Comparison of ENCODE assay signal across 17 cellular contexts in the genomic region with DNA sequence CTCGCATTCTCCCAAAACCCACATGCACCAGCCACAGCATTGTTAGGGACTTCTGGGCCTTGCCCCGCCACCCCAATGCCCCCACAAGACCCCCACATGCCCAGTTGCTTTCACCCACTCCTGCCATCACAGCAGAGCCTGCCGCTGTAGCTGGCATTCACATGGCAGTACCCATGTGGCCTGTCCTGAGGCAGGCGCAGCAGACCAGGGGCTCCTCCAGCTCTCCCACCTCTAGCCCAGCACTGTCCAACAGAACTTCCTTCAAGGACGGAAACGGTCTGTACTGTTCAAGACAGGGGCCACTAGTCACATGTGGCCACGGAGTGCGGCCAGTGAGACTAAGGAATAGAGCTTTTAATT. TPM values are rescaled to one million over a fixed set of nuclear protein-coding genes. Genes with fewer than 3 reads are reported as not detected.
A peak's percentile ranks its signal among the peaks of the same experiment; 100 is the strongest.
DNase-seq lines count a peak whose midpoint lies in the region; ATAC-seq and TF ChIP-seq lines count a peak whose summit lies in the region.
"Had no signal": no experiment of that assay in that cellular context is flagged by ENCODE, and none has a peak within 500 bp of the region (broad histone marks: within the 10 kb centered on the region; RNA-seq: fewer than 3 reads in every experiment).

No MANE protein-coding gene starts in this region.

- H2AFZ ChIP-seq in mesenchymal stem cell (ENCODE audit: low read depth, low read length) = no peak overlapping the region

- TF ChIP-seq POLR2A in body of pancreas (IDR thresholded peaks at IDR 0.05) (no peak), suprapubic skin (IDR thresholded peaks at IDR 0.05) (no peak)

- no peak overlapping the region for H4K8ac ChIP-seq in mesenchymal stem cell (ENCODE audit: low read length)

- no peak overlapping the region for H3K4ac ChIP-seq in mesenchymal stem cell (ENCODE audit: low read depth in 1 of 2, low read length in 2 of 2)

- no peak for TF ChIP-seq EP300 in suprapubic skin (IDR thresholded peaks at IDR 0.05)

- H3K36me3 ChIP-seq in body of pancreas (replicated peaks in 1 of 2; ENCODE audit: insufficient read depth in 1 of 2, low read depth in 2 of 2) (no peaks in the 10 kb centered on the region), mucosa of stomach (ENCODE audit: control insufficient read depth, insufficient read depth, low read length) (no peaks in the 10 kb centered on the region), suprapubic skin (peaks cover 10% of the 10 kb centered on the region), mesenchymal stem cell (ENCODE audit: control insufficient read depth in 1 of 2, insufficient read depth in 2 of 2, low read depth in 1 of 2, low read length in 2 of 2) (peaks cover 26 to 39% of the 10 kb centered on the region in 2 experiments)

- H3K9ac ChIP-seq in mucosa of stomach (ENCODE audit: low read length) = peak overlapping the region; percentile 61
- no peak overlapping the region for H3K9ac ChIP-seq in mesenchymal stem cell (ENCODE audit: low read length)

- H2BK12ac ChIP-seq in mesenchymal stem cell (ENCODE audit: low read length in 2 of 2) = no peak overlapping the region

- no peak overlapping the region for H3K4me3 Mint-ChIP-seq in activated T-cell treated with anti-CD3 and anti-CD28 coated beads, Interleukin-2, amount 50 U/mL, for 72 hours
- no peak overlapping the region for H3K4me3 Mint-ChIP-seq in endothelial cell (ENCODE audit: unreplicated experiment)
- H3K4me3 Mint-ChIP-seq: activated CD4-positive, alpha-beta T cell treated with anti-CD3 and anti-CD28 coated beads for 36 hours; CD8-positive, alpha-beta memory T cell had no signal

- H3K4me2 ChIP-seq in mesenchymal stem cell (ENCODE audit: low read length, poor library complexity, severe bottlenecking) = no peak overlapping the region

- no peak overlapping the region for H2BK5ac ChIP-seq in mesenchymal stem cell (ENCODE audit: low read depth, low read length, poor library complexity, severe bottlenecking)

- H3K18ac ChIP-seq in mesenchymal stem cell (ENCODE audit: low read depth in 1 of 2, low read length in 2 of 2) = no peak overlapping the region

- H3K9me3 ChIP-seq in body of pancreas (no peaks in the 10 kb centered on the region), mucosa of stomach (ENCODE audit: control insufficient read depth, low read length) (no peaks in the 10 kb centered on the region), suprapubic skin (no peaks in the 10 kb centered on the region), mesenchymal stem cell (ENCODE audit: control insufficient read depth, low read length) (no peaks in the 10 kb centered on the region)
- H3K9me3 ChIP-seq: SJCRH30 had no signal

- no peak overlapping the region for H2AK5ac ChIP-seq in mesenchymal stem cell (ENCODE audit: low read length, severe bottlenecking)

- H3K27ac ChIP-seq in body of pancreas (peak overlapping the region in 3 of 4 donors; percentile 9 to 64 (median 33)), suprapubic skin (peak overlapping the region; percentile 6), mesenchymal stem cell (ENCODE audit: low read length, poor library complexity, severe bottlenecking) (no peak overlapping the region)
- H3K27ac ChIP-seq: SJCRH30 had no signal

- DNase-seq in activated T-cell treated with anti-CD3 and anti-CD28 coated beads, Interleukin-2, amount 50 U/mL, for 72 hours = no peak
- no peak for DNase-seq in activated T-cell treated with anti-CD3 and anti-CD28 coated beads, Interleukin-2, amount 50 U/mL, for 48 hours
- DNase-seq in body of pancreas (no peak), suprapubic skin (ENCODE audit: low spot score in 2 of 2) (no peak), mesenchymal stem cell (no peak), endothelial cell (ENCODE audit: low spot score) (no peak)
- DNase-seq: activated CD4-positive, alpha-beta T cell treated with anti-CD3 and anti-CD28 coated beads for 36 hours; CD8-positive, alpha-beta memory T cell; DND-41; foreskin melanocyte; NCI-H1930; NCI-H510A treated with DMSO at 0.1 percent for 48 hours; SJCRH30; stimulated activated CD4-positive, alpha-beta T cell treated with anti-CD3 and anti-CD28 coated beads, Interleukin-4, amount 100 ng/mL, for 1 hour had no signal

- no peak overlapping the region for H3K23ac ChIP-seq in mesenchymal stem cell (ENCODE audit: low read length in 2 of 2)

- H3K36me3 Mint-ChIP-seq in activated T-cell treated with anti-CD3 and anti-CD28 coated beads, Interleukin-2, amount 50 U/mL, for 72 hours (ENCODE audit: insufficient read depth in 2 of 2) = peaks cover 4 to 15% of the 10 kb centered on the region in 2 donors
- H3K36me3 Mint-ChIP-seq in endothelial cell (ENCODE audit: low read depth, unreplicated experiment) = peaks cover 38% of the 10 kb centered on the region

- peaks cover 61% of the 10 kb centered on the region for H3K4me1 ChIP-seq in body of pancreas
- H3K4me1 ChIP-seq in mucosa of stomach (ENCODE audit: control insufficient read depth, insufficient read depth, low read length) = peaks cover 90% of the 10 kb centered on the region
- H3K4me1 ChIP-seq in suprapubic skin = peaks cover 67% of the 10 kb centered on the region
- peaks cover 33% of the 10 kb centered on the region for H3K4me1 ChIP-seq in mesenchymal stem cell (ENCODE audit: control insufficient read depth, insufficient read depth, low read depth, low read length)
- H3K4me1 ChIP-seq: SJCRH30 had no signal

- H3K27me3 ChIP-seq in body of pancreas (no peaks in the 10 kb centered on the region), mucosa of stomach (ENCODE audit: control insufficient read depth, insufficient read depth, low read length) (no peaks in the 10 kb centered on the region), suprapubic skin (no peaks in the 10 kb centered on the region), mesenchymal stem cell (ENCODE audit: control insufficient read depth in 1 of 2, insufficient read depth in 1 of 2, low read length in 2 of 2) (no peaks in the 10 kb centered on the region)
- H3K27me3 ChIP-seq: SJCRH30 had no signal

- H4K91ac ChIP-seq in mesenchymal stem cell (ENCODE audit: low read length) = no peak overlapping the region

- H3K79me1 ChIP-seq in mesenchymal stem cell (replicated peaks; ENCODE audit: low read length, poor library complexity, severe bottlenecking) = peaks cover 50% of the 10 kb centered on the region

- no peaks in the 10 kb centered on the region for H3K27me3 Mint-ChIP-seq in activated T-cell treated with anti-CD3 and anti-CD28 coated beads, Interleukin-2, amount 50 U/mL, for 72 hours (ENCODE audit: low read depth)
- H3K27me3 Mint-ChIP-seq in endothelial cell (ENCODE audit: unreplicated experiment) = peaks cover 3% of the 10 kb centered on the region
- H3K27me3 Mint-ChIP-seq: activated CD4-positive, alpha-beta T cell treated with anti-CD3 and anti-CD28 coated beads for 36 hours; CD8-positive, alpha-beta memory T cell had no signal

- H3K4me3 ChIP-seq in body of pancreas (no peak overlapping the region), mucosa of stomach (ENCODE audit: low read length) (no peak overlapping the region), suprapubic skin (no peak overlapping the region), mesenchymal stem cell (ENCODE audit: insufficient read depth in 1 of 2, low read depth in 1 of 2, low read length in 2 of 2) (no peak overlapping the region)
- H3K4me3 ChIP-seq: SJCRH30 had no signal

- H3K14ac ChIP-seq in mesenchymal stem cell (ENCODE audit: low read length in 2 of 2) = no peak overlapping the region

- no peak for ATAC-seq in activated T-cell treated with anti-CD3 and anti-CD28 coated beads, Interleukin-2, amount 50 U/mL, for 72 hours (replicated peaks in 1 of 2)
- ATAC-seq in body of pancreas (no peak), GM18511 (IDR thresholded peaks at IDR 0.05; ENCODE audit: unreplicated experiment) (no peak)
- ATAC-seq: activated CD4-positive, alpha-beta T cell treated with anti-CD3 and anti-CD28 coated beads for 36 hours; HepG2 had no signal

- no peak overlapping the region for H2BK120ac ChIP-seq in mesenchymal stem cell (ENCODE audit: low read depth, low read length)

- H3K9me3 Mint-ChIP-seq in activated T-cell treated with anti-CD3 and anti-CD28 coated beads, Interleukin-2, amount 50 U/mL, for 72 hours = no peaks in the 10 kb centered on the region
- H3K9me3 Mint-ChIP-seq in endothelial cell (ENCODE audit: unreplicated experiment) = no peaks in the 10 kb centered on the region
- H3K9me3 Mint-ChIP-seq: CD8-positive, alpha-beta memory T cell had no signal

- WGBS in body of pancreas, 2 donors = 93 to 96% methylated on average over 5 to 8 of the region's 8 CpGs
- WGBS in suprapubic skin = 86% methylated on average over 7 of the region's 8 CpGs
- WGBS in mesenchymal stem cell = 98% methylated on average over 4 of the region's 8 CpGs

- H2BK15ac ChIP-seq in mesenchymal stem cell (ENCODE audit: low read depth, poor library complexity, severe bottlenecking) = no peak overlapping the region

- peak overlapping the region; percentile 12 for H3K27ac Mint-ChIP-seq in activated T-cell treated with anti-CD3 and anti-CD28 coated beads, Interleukin-2, amount 50 U/mL, for 72 hours
- no peak overlapping the region for H3K27ac Mint-ChIP-seq in endothelial cell (ENCODE audit: unreplicated experiment)
- H3K27ac Mint-ChIP-seq: activated CD4-positive, alpha-beta T cell treated with anti-CD3 and anti-CD28 coated beads for 36 hours had no signal

- H3K4me1 Mint-ChIP-seq in activated T-cell treated with anti-CD3 and anti-CD28 coated beads, Interleukin-2, amount 50 U/mL, for 72 hours (ENCODE audit: low read depth) = peaks cover 67% of the 10 kb centered on the region
- peaks cover 73% of the 10 kb centered on the region for H3K4me1 Mint-ChIP-seq in endothelial cell (ENCODE audit: unreplicated experiment)

- intact Hi-C loops in body of pancreas (cut with DNase I) = loop anchor here (10.0 kb wide), 1 partner anchor 87 kb away; no protein-coding TSS in a partner anchor

- TF ChIP-seq CTCF in body of pancreas (IDR thresholded peaks at IDR 0.05) = no peak
- no peak for TF ChIP-seq CTCF in suprapubic skin (IDR thresholded peaks at IDR 0.05)
- TF ChIP-seq CTCF in endothelial cell (IDR thresholded peaks at IDR 0.05; ENCODE audit: unreplicated experiment) = no peak

RNA-seq across cellular contexts. Expression of gene ANP32A, which starts 32.5 kb away (rescaled TPM):
- total RNA-seq in activated T-cell treated with anti-CD3 and anti-CD28 coated beads, Interleukin-2, amount 50 U/mL, for 72 hours = 100 to 1,000 TPM; 200 to 204 TPM
- total RNA-seq in body of pancreas (10 to 100 TPM; 27.7 to 37.4 TPM), suprapubic skin (100 to 1,000 TPM in 1 of 4 donors, 10 to 100 TPM in 3; 25.5 to 101 (median 31.3) TPM), endothelial cell (ENCODE audit: unreplicated experiment) (248 TPM)
- 146 TPM for polyA plus RNA-seq in mesenchymal stem cell (2013, experiment 1 of 2)
- 155 TPM for polyA plus RNA-seq in mesenchymal stem cell (2013, experiment 2 of 2)
